12 cellular contexts compared by ENCODE assay signal in genomic region chr14:22572562-22573058, GRCh38. TPM values are rescaled to one million over a fixed set of nuclear protein-coding genes. Genes with fewer than 3 reads are reported as not detected.
DNase-seq lines count a peak whose midpoint lies in the region; ATAC-seq and TF ChIP-seq lines count a peak whose summit lies in the region.
"Had no signal": no experiment of that assay in that cellular context is flagged by ENCODE, and none has a peak within 500 bp of the region (broad histone marks: within the 10 kb centered on the region; RNA-seq: fewer than 3 reads in every experiment).

No MANE protein-coding gene starts in this region.

- H3K9me3 Mint-ChIP-seq in activated naive CD4-positive, alpha-beta T cell treated with anti-CD3 and anti-CD28 coated beads, Interleukin-2, amount 50 U/mL, for 72 hours = no peaks in the 10 kb centered on the region
- no peaks in the 10 kb centered on the region for H3K9me3 Mint-ChIP-seq in activated naive CD4-positive, alpha-beta T cell treated with anti-CD3 and anti-CD28 coated beads for 36 hours
- no peaks in the 10 kb centered on the region for H3K9me3 Mint-ChIP-seq in T-cell
- H3K9me3 Mint-ChIP-seq: activated T-cell treated with anti-CD3 and anti-CD28 coated beads, Interleukin-2, amount 50 U/mL, for 4 hours had no signal

- peaks cover 0 to 23% of the 10 kb centered on the region in 2 donors for H3K36me3 ChIP-seq in thyroid gland

- H3K4me1 ChIP-seq in thyroid gland = peaks cover 23 to 49% of the 10 kb centered on the region in 2 donors
- H3K4me1 ChIP-seq: BE2C had no signal

- no peak for TF ChIP-seq CTCF in thyroid gland (IDR thresholded peaks at IDR 0.05)

- CTCF ChIA-PET in activated naive CD4-positive, alpha-beta T cell treated with anti-CD3 and anti-CD28 coated beads for 36 hours (lab: Charles Lee) = interaction anchor here (0.8 to 7.6 kb wide), 11 partner anchors 12 to 594 kb away, joined by 3 to 149 read pairs (median 70); partner anchors contain the start of genes DAD1 and OR6J1
- CTCF ChIA-PET in T-cell (lab: Charles Lee) = interaction anchor here (0.5 to 6.1 kb wide), 19 partner anchors 12 to 474 kb away, joined by 3 to 176 read pairs (median 4); partner anchors contain the start of gene DAD1 (in 1 of the 2)

- H3K36me3 Mint-ChIP-seq in activated naive CD4-positive, alpha-beta T cell treated with anti-CD3 and anti-CD28 coated beads, Interleukin-2, amount 50 U/mL, for 72 hours = peaks cover 20 to 50% of the 10 kb centered on the region in 2 donors
- H3K36me3 Mint-ChIP-seq in activated naive CD4-positive, alpha-beta T cell treated with anti-CD3 and anti-CD28 coated beads for 36 hours (ENCODE audit: low read depth) = peaks cover 64% of the 10 kb centered on the region
- H3K36me3 Mint-ChIP-seq in T-cell = peaks cover 48% of the 10 kb centered on the region

- peak overlapping the region in 2 of 3 donors; percentile 68 to 86 for H3K27ac ChIP-seq in thyroid gland

- H3K4me3 Mint-ChIP-seq in activated naive CD4-positive, alpha-beta T cell treated with anti-CD3 and anti-CD28 coated beads for 36 hours = no peak overlapping the region
- no peak overlapping the region for H3K4me3 Mint-ChIP-seq in T-cell
- H3K4me3 Mint-ChIP-seq: activated T-cell treated with anti-CD3 and anti-CD28 coated beads, Interleukin-2, amount 50 U/mL, for 4 hours had no signal

- H3K27ac Mint-ChIP-seq in activated naive CD4-positive, alpha-beta T cell treated with anti-CD3 and anti-CD28 coated beads, Interleukin-2, amount 50 U/mL, for 72 hours = peak overlapping the region; percentile 23 to 37
- no peak overlapping the region for H3K27ac Mint-ChIP-seq in activated naive CD4-positive, alpha-beta T cell treated with anti-CD3 and anti-CD28 coated beads for 36 hours
- H3K27ac Mint-ChIP-seq in T-cell = peak overlapping the region; percentile 6 to 48

- DNase-seq in activated naive CD4-positive, alpha-beta T cell treated with anti-CD3 and anti-CD28 coated beads, Interleukin-2, amount 50 U/mL, for 72 hours (ENCODE audit: low spot score in 2 of 2) = no peak
- no peak for DNase-seq in activated naive CD4-positive, alpha-beta T cell treated with anti-CD3 and anti-CD28 coated beads for 36 hours
- DNase-seq in T-cell = no peak
- peak; percentile 81 for DNase-seq in fibroblast of peridontal ligament (ENCODE audit: extremely low read depth)
- no peak for DNase-seq in thyroid gland
- DNase-seq in anterior cingulate cortex (lab: John Stamatoyannopoulos, UW) = no peak
- DNase-seq in NOMO-1 (lab: John Stamatoyannopoulos, UW; ENCODE audit: unreplicated experiment in 2 of 2) = no peak
- DNase-seq: activated T-cell treated with anti-CD3 and anti-CD28 coated beads, Interleukin-2, amount 50 U/mL, for 4 hours; BE2C; NCI-H146; T-helper 9 cell had no signal

- no peak for ATAC-seq in activated naive CD4-positive, alpha-beta T cell treated with anti-CD3 and anti-CD28 coated beads, Interleukin-2, amount 50 U/mL, for 72 hours
- ATAC-seq in T-cell (replicated peaks in 1 of 4) (no peak), GM19467 (IDR thresholded peaks at IDR 0.05; ENCODE audit: unreplicated experiment) (no peak)
- ATAC-seq: activated T-cell treated with anti-CD3 and anti-CD28 coated beads, Interleukin-2, amount 50 U/mL, for 4 hours had no signal

- H3K4me3 ChIP-seq in thyroid gland (replicated peaks in 1 of 3) = no peak overlapping the region

- intact Hi-C loops in activated naive CD4-positive, alpha-beta T cell treated with anti-CD3 and anti-CD28 coated beads for 36 hours (cut with micrococcal nuclease) = loop anchor here (1.0 to 5.0 kb wide), 2 partner anchors 16 to 195 kb away; partner anchors contain the start of gene OXA1L
- intact Hi-C loops in thyroid gland (cut with DNase I) = no loop called here

- no peaks in the 10 kb centered on the region for H3K27me3 Mint-ChIP-seq in activated naive CD4-positive, alpha-beta T cell treated with anti-CD3 and anti-CD28 coated beads for 36 hours (ENCODE audit: low read depth)
- no peaks in the 10 kb centered on the region for H3K27me3 Mint-ChIP-seq in T-cell

- H3K9me3 ChIP-seq in thyroid gland = no peaks in the 10 kb centered on the region

- peaks cover 64% of the 10 kb centered on the region for H3K4me1 Mint-ChIP-seq in activated naive CD4-positive, alpha-beta T cell treated with anti-CD3 and anti-CD28 coated beads for 36 hours (ENCODE audit: low read depth)
- H3K4me1 Mint-ChIP-seq in T-cell = peaks cover 35 to 63% (median 62%) of the 10 kb centered on the region in 3 donors

- no peaks in the 10 kb centered on the region for H3K27me3 ChIP-seq in thyroid gland
- H3K27me3 ChIP-seq: BE2C had no signal

- TF ChIP-seq POLR2A in thyroid gland (IDR thresholded peaks at IDR 0.05) = no peak

- WGBS in thyroid gland, 2 donors = 88 to 94% methylated on average over 1 of the region's 1 CpG

- POLR2A ChIA-PET in T-cell (lab: Charles Lee) = interaction anchor here (0.6 to 1.4 kb wide), 4 partner anchors 17 to 1523 kb away, joined by 3 to 8 read pairs (median 4); partner anchors contain the start of gene DAD1 (in 1 of the 2)

RNA-seq across cellular contexts. Expression of gene DAD1, which starts 16.4 kb away (rescaled TPM):
- total RNA-seq in activated naive CD4-positive, alpha-beta T cell treated with anti-CD3 and anti-CD28 coated beads, Interleukin-2, amount 50 U/mL, for 72 hours = 100 to 1,000 TPM; 218 to 240 TPM
- total RNA-seq in activated naive CD4-positive, alpha-beta T cell treated with anti-CD3 and anti-CD28 coated beads for 36 hours = 100 to 1,000 TPM; 219 to 226 TPM
- total RNA-seq in T-cell = 100 to 1,000 TPM in 4 of 5 donors, 10 to 100 TPM in 1; 80.9 to 127 (median 113) TPM
- total RNA-seq in thyroid gland = 100 to 1,000 TPM; 235 to 430 (median 335) TPM

RNA-seq across cellular contexts. Expression of gene ABHD4, which starts 25.5 kb away (rescaled TPM):
- 10 to 100 TPM; 13.8 to 26.5 TPM for total RNA-seq in activated naive CD4-positive, alpha-beta T cell treated with anti-CD3 and anti-CD28 coated beads, Interleukin-2, amount 50 U/mL, for 72 hours
- total RNA-seq in activated naive CD4-positive, alpha-beta T cell treated with anti-CD3 and anti-CD28 coated beads for 36 hours = 10 to 100 TPM; 11.1 to 11.9 TPM
- total RNA-seq in T-cell = 10 to 100 TPM; 10.1 to 20.9 (median 17.3) TPM
- total RNA-seq in thyroid gland = 10 to 100 TPM; 31.5 to 66.4 (median 53.7) TPM
